ENCODE assay signal across 15 cellular contexts in genomic region chr11:76185931-76186401, GRCh38. TPM values are rescaled to one million over a fixed set of nuclear protein-coding genes. Genes with fewer than 3 reads are reported as not detected.
DNase-seq lines count a peak whose midpoint lies in the region; ATAC-seq and TF ChIP-seq lines count a peak whose summit lies in the region.
"Had no signal": no experiment of that assay in that cellular context is flagged by ENCODE, and none has a peak within 500 bp of the region (broad histone marks: within the 10 kb centered on the region; RNA-seq: fewer than 3 reads in every experiment).

No MANE protein-coding gene starts in this region.

- CTCF ChIA-PET in SK-N-SH (lab: Yijun Ruan, JAX) = interaction anchor here (0.8 to 2.9 kb wide), 4 partner anchors 22 to 287 kb away, joined by 3 to 20 read pairs (median 4); no protein-coding TSS in a partner anchor

- intact Hi-C loops in uterus (cut with DNase I; ENCODE audit: low total_unique reads) = no loop called here

- H3F3A ChIP-seq in SK-N-SH (replicated peaks; ENCODE audit: insufficient read depth) = no peaks in the 10 kb centered on the region

- ATAC-seq in SK-N-SH treated with all-trans-retinoic acid at 6 μM for 48 hours (no peak), gastroesophageal sphincter (peak; percentile 51)
- ATAC-seq: activated T-cell treated with anti-CD3 and anti-CD28 coated beads, Interleukin-2, amount 50 U/mL, for 72 hours had no signal

- H3K4me1 Mint-ChIP-seq in nephron progenitor cell = peaks cover 22% of the 10 kb centered on the region
- H3K4me1 Mint-ChIP-seq: memory B cell had no signal

- H3K4me3 Mint-ChIP-seq in nephron progenitor cell = peak overlapping the region; percentile 42
- H3K4me3 Mint-ChIP-seq: activated T-cell treated with anti-CD3 and anti-CD28 coated beads, Interleukin-2, amount 50 U/mL, for 72 hours; memory B cell had no signal

- no peaks in the 10 kb centered on the region for H3K36me3 ChIP-seq in SK-N-SH (replicated peaks in 1 of 2; ENCODE audit: control insufficient read depth in 1 of 2, insufficient read depth in 2 of 2, low read length in 1 of 2)
- H3K36me3 ChIP-seq in gastroesophageal sphincter = no peaks in the 10 kb centered on the region
- no peaks in the 10 kb centered on the region for H3K36me3 ChIP-seq in uterus

- H3K27me3 ChIP-seq in SK-N-SH (ENCODE audit: insufficient read depth) (no peaks in the 10 kb centered on the region), gastroesophageal sphincter (no peaks in the 10 kb centered on the region), uterus (no peaks in the 10 kb centered on the region)

- H3K9me3 ChIP-seq in SK-N-SH (no peaks in the 10 kb centered on the region), gastroesophageal sphincter (no peaks in the 10 kb centered on the region), uterus (no peaks in the 10 kb centered on the region)

- H3K4me3 ChIP-seq in SK-N-SH (ENCODE audit: low read depth in 2 of 2, low read length in 1 of 2) = no peak overlapping the region
- H3K4me3 ChIP-seq in gastroesophageal sphincter = no peak overlapping the region
- no peak overlapping the region for H3K4me3 ChIP-seq in uterus

- 79% methylated on average over 12 of the region's 15 CpGs for WGBS in SK-N-SH (ENCODE audit: low lambda C conversion rate)
- WGBS in gastroesophageal sphincter (ENCODE audit: low coverage in 1 of 2), 2 donors = 40 to 48% methylated on average over 1 to 6 of the region's 15 CpGs

- no peak overlapping the region for H3K27ac Mint-ChIP-seq in nephron progenitor cell
- H3K27ac Mint-ChIP-seq: activated T-cell treated with anti-CD3 and anti-CD28 coated beads, Interleukin-2, amount 50 U/mL, for 72 hours; memory B cell had no signal

- POLR2A ChIA-PET in SK-N-SH (lab: Yijun Ruan, JAX) = interaction anchor here (1.4 kb wide), 1 partner anchor 9 kb away, joined by 3 read pairs; no protein-coding TSS in a partner anchor

- H3K9ac ChIP-seq in SK-N-SH = no peak overlapping the region

- TF ChIP-seq RAD21 in SK-N-SH (IDR thresholded peaks at IDR 0.05; ENCODE audit: low read length) = no peak

- H3K36me3 Mint-ChIP-seq in nephron progenitor cell (ENCODE audit: low read depth) = no peaks in the 10 kb centered on the region
- H3K36me3 Mint-ChIP-seq: memory B cell had no signal

- DNase-seq in SK-N-SH (peak; percentile 76), nephron progenitor cell (peak; percentile 56), uterus (peak; percentile 37 to 40), HuH-7 (ENCODE audit: low spot score) (no peak), GF-D8 (lab: John Stamatoyannopoulos, UW) (no peak)
- no peak for DNase-seq in activated T-cell treated with anti-CD3 and anti-CD28 coated beads, Interleukin-2, amount 50 U/mL, for 1 hour
- DNase-seq: activated CD4-positive, CD25-positive, alpha-beta regulatory T cell; activated T-cell treated with anti-CD3 and anti-CD28 coated beads, Interleukin-2, amount 50 U/mL, for 72 hours; NCI-H2081; stimulated activated CD4-positive, alpha-beta T cell treated with anti-CD3 and anti-CD28 coated beads, Interleukin-12 subunit alpha, Interleukin-12 subunit beta, amount 100 ng/mL, for 4 hours had no signal

- H3K27ac ChIP-seq in SK-N-SH (ENCODE audit: low read depth in 2 of 2, low read length in 1 of 2) (peak overlapping the region in 1 of 2 experiments; percentile 14; a peak in 1 of 4 replicates), gastroesophageal sphincter (peak overlapping the region in 3 of 4 donors; percentile 35 to 62 (median 57)), uterus (no peak overlapping the region)
- H3K27ac ChIP-seq: RWPE1 had no signal

- TF ChIP-seq POLR2A in gastroesophageal sphincter (IDR thresholded peaks at IDR 0.05) = no peak
- TF ChIP-seq POLR2A in uterus (IDR thresholded peaks at IDR 0.05) = no peak

- no peak overlapping the region for H2AFZ ChIP-seq in SK-N-SH (ENCODE audit: low read depth)

- H3K4me1 ChIP-seq in SK-N-SH (ENCODE audit: control insufficient read depth in 1 of 2, insufficient read depth in 2 of 2, low read depth in 1 of 2, low read length in 1 of 2) (peaks cover 0 to 33% of the 10 kb centered on the region in 2 experiments; a peak in 1 of 4 replicates), gastroesophageal sphincter (peaks cover 0 to 33% (median 0%) of the 10 kb centered on the region in 3 donors), uterus (no peaks in the 10 kb centered on the region)

- H3K79me2 ChIP-seq in SK-N-SH (ENCODE audit: insufficient read depth) = no peaks in the 10 kb centered on the region

- no peaks in the 10 kb centered on the region for H4K20me1 ChIP-seq in SK-N-SH (ENCODE audit: insufficient read depth)

- TF ChIP-seq EP300 in SK-N-SH (IDR thresholded peaks at IDR 0.05; ENCODE audit: borderline replicate concordance in 1 of 2, low read depth in 1 of 2, low read length in 1 of 2) (no peak), gastroesophageal sphincter (IDR thresholded peaks at IDR 0.05) (no peak)

- no peak overlapping the region for H3K4me2 ChIP-seq in SK-N-SH

- H3K9me2 ChIP-seq in SK-N-SH = no peaks in the 10 kb centered on the region

- TF ChIP-seq CTCF in SK-N-SH (IDR thresholded peaks at IDR 0.05) (no peak), gastroesophageal sphincter (IDR thresholded peaks at IDR 0.05) (no peak), nephron progenitor cell (IDR thresholded peaks at IDR 0.05) (no peak), uterus (IDR thresholded peaks at IDR 0.05) (no peak)

- H3K9me3 Mint-ChIP-seq in nephron progenitor cell = no peaks in the 10 kb centered on the region
- H3K9me3 Mint-ChIP-seq: activated T-cell treated with anti-CD3 and anti-CD28 coated beads, Interleukin-2, amount 50 U/mL, for 72 hours; memory B cell had no signal

- H3K27me3 Mint-ChIP-seq in nephron progenitor cell (ENCODE audit: low read depth, poor library complexity) = peaks cover 12% of the 10 kb centered on the region

TF ChIP-seq in SK-N-SH, 30 proteins besides CTCF, POLR2A, EP300 and RAD21:
- no peak for TF ChIP-seq MXI1 (IDR thresholded peaks at IDR 0.05; ENCODE audit: low read depth, low read length)
- TF ChIP-seq POLR2AphosphoS5 (IDR thresholded peaks at IDR 0.05; ENCODE audit: low read depth, low read length) = no peak
- TF ChIP-seq CHD2 (IDR thresholded peaks at IDR 0.05; ENCODE audit: low read length, partially characterized antibody) = no peak

TF ChIP-seq in SK-N-SH treated with all-trans-retinoic acid at 6 μM for 48 hours, 23 proteins besides CTCF, POLR2A, EP300 and RAD21:
- TF ChIP-seq TOX (CRISPR knock-in tag; IDR thresholded peaks at IDR 0.05; ENCODE audit: borderline replicate concordance) (no peak), PATZ1 (CRISPR knock-in tag; IDR thresholded peaks at IDR 0.05; ENCODE audit: borderline replicate concordance) (no peak), ZNF70 (CRISPR knock-in tag; IDR thresholded peaks at IDR 0.05) (no peak), CSRNP3 (CRISPR knock-in tag; IDR thresholded peaks at IDR 0.05) (no peak), OSR1 (CRISPR knock-in tag; IDR thresholded peaks at IDR 0.05) (no peak), BACH2 (CRISPR knock-in tag; IDR thresholded peaks at IDR 0.05; ENCODE audit: borderline replicate concordance) (no peak), SNAI2 (CRISPR knock-in tag; IDR thresholded peaks at IDR 0.05) (no peak)

RNA-seq across cellular contexts. Expression of gene WNT11, which starts 20.3 kb away (rescaled TPM):
- polyA plus RNA-seq in SK-N-SH (2012; rRNA removed) = 0.43 and 0.70 TPM in 2 replicates
- 0.21 and 0.33 TPM in 2 replicates for polyA plus RNA-seq in SK-N-SH (2012; cell fraction: cytosol; rRNA removed)
- polyA plus RNA-seq in SK-N-SH (2012; cell fraction: nucleus; rRNA removed) = 0.74 and 0.83 TPM in 2 replicates
- total RNA-seq in gastroesophageal sphincter = 10 to 100 TPM in 1 of 4 donors, 1 to 10 TPM in 3; 2.5 to 17.1 (median 5.4) TPM
- 10 to 100 TPM in 2 of 4 donors, 1 to 10 TPM in 2; 5.1 to 16.7 (median 9.5) TPM for total RNA-seq in uterus
- total RNA-seq: HT1080 had no signal

Comparison
In these comparisons a context has a peak if more than half of its experiments do, and no peak if none do; other contexts are left out.
1. DNase-seq: peak in SK-N-SH (single experiment), nephron progenitor cell (single experiment) and uterus (2 of 2); none in activated T-cell treated with anti-CD3 and anti-CD28 coated beads, Interleukin-2, amount 50 U/mL, for 1 hour (single experiment), HuH-7 (single experiment) and GF-D8 (single experiment).
2. H3K27ac ChIP-seq: peak in gastroesophageal sphincter (3 of 4); none in uterus (0 of 2).